9 cellular contexts compared by ENCODE assay signal in the genomic region with DNA sequence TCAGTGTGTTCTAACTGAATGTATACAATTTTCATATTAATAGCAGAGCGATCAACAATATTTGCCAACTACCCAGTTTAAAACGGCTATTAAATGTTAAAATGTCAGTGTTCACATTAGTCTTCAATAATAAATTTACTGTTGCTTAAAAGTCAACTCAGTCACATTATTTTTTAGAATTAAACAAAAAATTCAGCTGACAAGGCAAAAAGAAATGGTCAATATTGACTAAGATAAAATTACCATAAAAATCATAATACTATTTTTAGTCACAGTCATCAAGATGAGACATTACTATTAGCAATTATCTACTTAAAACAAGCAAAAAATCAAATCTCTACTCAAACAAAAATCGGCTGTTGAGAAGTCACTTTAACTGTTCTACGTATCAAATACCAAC. TPM values are rescaled to one million over a fixed set of nuclear protein-coding genes. Genes with fewer than 3 reads are reported as not detected.
DNase-seq lines count a peak whose midpoint lies in the region; ATAC-seq and TF ChIP-seq lines count a peak whose summit lies in the region.
"Had no signal": no experiment of that assay in that cellular context is flagged by ENCODE, and none has a peak within 500 bp of the region (broad histone marks: within the 10 kb centered on the region; RNA-seq: fewer than 3 reads in every experiment).

No MANE protein-coding gene starts in this region.

- no peak overlapping the region for H3K9ac ChIP-seq in trophoblast cell (ENCODE audit: low read length)

- no peaks in the 10 kb centered on the region for H3F3A ChIP-seq in DOHH2 (ENCODE audit: control insufficient read depth, insufficient read depth)

- H3K79me1 ChIP-seq in trophoblast cell (ENCODE audit: low read length), result peaks cover 12% of the 10 kb centered on the region

- no peak overlapping the region for H2BK120ac ChIP-seq in trophoblast cell (ENCODE audit: insufficient read depth, low read length, poor library complexity)

- no peak overlapping the region for H4K91ac ChIP-seq in trophoblast cell (ENCODE audit: low read depth, low read length)

- H3K9me2 ChIP-seq in DOHH2 (replicated peaks; ENCODE audit: control insufficient read depth, low read length), result no peaks in the 10 kb centered on the region

- H2BK12ac ChIP-seq in trophoblast cell (ENCODE audit: low read length), result no peak overlapping the region

- no peak overlapping the region for H3K4ac ChIP-seq in trophoblast cell (ENCODE audit: low read depth, low read length)

- H4K12ac ChIP-seq in trophoblast cell (ENCODE audit: low read depth, low read length), result no peak overlapping the region

- no peak for TF ChIP-seq EP300 in esophagus muscularis mucosa (IDR thresholded peaks at IDR 0.05)

- peaks cover 3% of the 10 kb centered on the region; the same call in 1 of the 2 replicates for H4K20me1 ChIP-seq in DOHH2 (ENCODE audit: control insufficient read depth, insufficient read depth, low read depth, low read length)

- H3K79me2 ChIP-seq in DOHH2 (ENCODE audit: control insufficient read depth, low read length) (peaks cover 79% of the 10 kb centered on the region), trophoblast cell (ENCODE audit: control insufficient read depth, insufficient read depth, low read length, poor library complexity) (peaks cover 12% of the 10 kb centered on the region)

- H3K9me3 ChIP-seq in DOHH2 (ENCODE audit: control insufficient read depth, insufficient read depth, low read length), result no peaks in the 10 kb centered on the region
- no peaks in the 10 kb centered on the region for H3K9me3 ChIP-seq in Panc1 (ENCODE audit: control insufficient read depth, insufficient read depth, low read depth, low read length)
- no peaks in the 10 kb centered on the region for H3K9me3 ChIP-seq in esophagus muscularis mucosa
- H3K9me3 ChIP-seq in trophoblast cell (ENCODE audit: insufficient read depth, low read depth, low read length), result no peaks in the 10 kb centered on the region

- H2BK5ac ChIP-seq in trophoblast cell (ENCODE audit: low read depth, low read length, poor library complexity), result no peak overlapping the region

- H3K4me3 ChIP-seq in DOHH2 (ENCODE audit: low read length) (peak overlapping the region; percentile 80), Panc1 (ENCODE audit: low read depth in 2 of 2, low read length in 2 of 2) (peak overlapping the region; percentile 92 to 97), esophagus muscularis mucosa (peak overlapping the region; percentile 82 to 88 (median 88)), trophoblast cell (ENCODE audit: low read depth, low read length) (no peak overlapping the region)

- H3K36me3 ChIP-seq in DOHH2 (ENCODE audit: control insufficient read depth, low read length), result peaks cover 17% of the 10 kb centered on the region
- H3K36me3 ChIP-seq in Panc1 (ENCODE audit: control insufficient read depth, insufficient read depth, low read length), result no peaks in the 10 kb centered on the region; the same call in none of the 2 replicates
- peaks cover 0 to 4% (median 0%) of the 10 kb centered on the region in 4 donors for H3K36me3 ChIP-seq in esophagus muscularis mucosa
- H3K36me3 ChIP-seq in trophoblast cell (ENCODE audit: control insufficient read depth in 1 of 2, insufficient read depth in 2 of 2, low read length in 2 of 2), result peaks cover 3 to 6% of the 10 kb centered on the region in 2 experiments

- CTCF ChIA-PET in Panc1 (lab: Charles Lee), result no interaction called here

- no peak overlapping the region for H2AK5ac ChIP-seq in trophoblast cell (ENCODE audit: low read length)

- H3K27ac ChIP-seq in DOHH2 (ENCODE audit: low read depth, low read length), result no peak overlapping the region
- peak overlapping the region; percentile 97 for H3K27ac ChIP-seq in Panc1 (ENCODE audit: low read length)
- H3K27ac ChIP-seq in esophagus muscularis mucosa (replicated peaks in 1 of 4), result peak overlapping the region in 2 of 4 donors; percentile 95 to 98
- no peak overlapping the region for H3K27ac ChIP-seq in trophoblast cell (ENCODE audit: low read depth, low read length)

- H3K23ac ChIP-seq in trophoblast cell (ENCODE audit: low read length), result no peak overlapping the region

- WGBS in esophagus muscularis mucosa, result 31% methylated on average over 4 of the region's 4 CpGs
- no CpG with 5 or more reads among the region's 4 CpGs for WGBS in trophoblast cell (ENCODE audit: extremely low coverage, insufficient coverage, insufficient read length)

- intact Hi-C loops in Panc1 (cut with micrococcal nuclease; ENCODE audit: unreplicated experiment) (no loop called here), esophagus muscularis mucosa (cut with DNase I) (no loop called here)

- peak overlapping the region; percentile 88 for H3K4me2 ChIP-seq in DOHH2 (ENCODE audit: low read length)
- peak overlapping the region; percentile 98 for H3K4me2 ChIP-seq in trophoblast cell (ENCODE audit: low read length)

- no peak overlapping the region for H4K8ac ChIP-seq in trophoblast cell (ENCODE audit: low read depth, low read length)

- TF ChIP-seq POLR2A in esophagus muscularis mucosa (IDR thresholded peaks at IDR 0.05; ENCODE audit: low read depth), result no peak

- no peak for ATAC-seq in Panc1
- no peak for ATAC-seq in HG03378 (IDR thresholded peaks at IDR 0.05; ENCODE audit: unreplicated experiment)
- ATAC-seq in HG03196 (IDR thresholded peaks at IDR 0.05; ENCODE audit: unreplicated experiment), result no peak
- ATAC-seq in HG03045 (IDR thresholded peaks at IDR 0.05; ENCODE audit: unreplicated experiment), result no peak

- DNase-seq in Panc1 (ENCODE audit: low read depth, low spot score), result no peak
- DNase-seq in esophagus muscularis mucosa (ENCODE audit: extremely low spot score), result no peak
- DNase-seq in trophoblast cell, result no peak
- no peak for DNase-seq in NCI-H1048 (lab: John Stamatoyannopoulos, UW)
- DNase-seq: NCI-H2227 treated with DMSO at 0.1 percent for 48 hours had no signal

- H2AFZ ChIP-seq in trophoblast cell (ENCODE audit: insufficient read depth, low read length, poor library complexity), result no peak overlapping the region

- H3K18ac ChIP-seq in trophoblast cell (ENCODE audit: low read length), result no peak overlapping the region

- H3K27me3 ChIP-seq in DOHH2 (ENCODE audit: control insufficient read depth, low read length) (no peaks in the 10 kb centered on the region), Panc1 (ENCODE audit: control insufficient read depth, insufficient read depth, low read length) (no peaks in the 10 kb centered on the region), esophagus muscularis mucosa (no peaks in the 10 kb centered on the region), trophoblast cell (ENCODE audit: insufficient read depth, low read length) (no peaks in the 10 kb centered on the region)

- TF ChIP-seq CTCF in DOHH2 (IDR thresholded peaks at IDR 0.05; ENCODE audit: low read depth, low read length, poor library complexity, severe bottlenecking) (no peak), Panc1 (IDR thresholded peaks at IDR 0.05) (no peak), esophagus muscularis mucosa (IDR thresholded peaks at IDR 0.05) (no peak)

- no peak overlapping the region for H3K14ac ChIP-seq in trophoblast cell (ENCODE audit: low read length)

- H3K4me1 ChIP-seq in DOHH2 (ENCODE audit: control insufficient read depth, low read length), result peaks cover 23% of the 10 kb centered on the region
- H3K4me1 ChIP-seq in Panc1 (ENCODE audit: control insufficient read depth, insufficient read depth, low read length), result peaks cover 9% of the 10 kb centered on the region; the same call in 1 of the 2 replicates
- H3K4me1 ChIP-seq in esophagus muscularis mucosa, result peaks cover 24 to 70% (median 65%) of the 10 kb centered on the region in 4 donors
- no peaks in the 10 kb centered on the region for H3K4me1 ChIP-seq in trophoblast cell (ENCODE audit: control insufficient read depth in 1 of 2, insufficient read depth in 2 of 2, low read length in 2 of 2)

- POLR2A ChIA-PET in Panc1 (lab: Charles Lee), result interaction anchor here (0.6 kb wide), 1 partner anchor 48 kb away, joined by 3 read pairs; no protein-coding TSS in a partner anchor

- in situ Hi-C loops in Panc1 (cut with HindIII; ENCODE audit: low pct_unique_long_range_greater_than_20kb, low sequenced_read_pairs), result no loop called here

- BruUV-seq in Panc1 (replicated peaks; lab: Mats Ljungman, UMichigan), result TSS peak; percentile 65

RNA-seq across cellular contexts. Expression of gene ANKRD13C, which starts 1.5 kb away (rescaled TPM):
- 20.7 TPM for total RNA-seq in Panc1 (2021; ENCODE audit: unreplicated experiment)
- polyA plus RNA-seq in Panc1 (2012; ENCODE audit: insufficient read length), result 9.6 TPM
- total RNA-seq in esophagus muscularis mucosa, result 10 to 100 TPM; 23.0 to 30.2 (median 26.5) TPM
- polyA plus RNA-seq in trophoblast cell (2013), result 19.2 and 19.5 TPM in 2 replicates

RNA-seq across cellular contexts. Expression of gene CTH, which starts 58.0 kb away (rescaled TPM):
- total RNA-seq in Panc1 (2021; ENCODE audit: unreplicated experiment) (4.7 TPM), esophagus muscularis mucosa (1 to 10 TPM; 1.1 to 5.0 (median 3.8) TPM)
- polyA plus RNA-seq in Panc1 (2012; ENCODE audit: insufficient read length), result 5.3 TPM
- polyA plus RNA-seq in trophoblast cell (2013), result 10.7 TPM in 2 replicates
